Comparison of ENCODE assay signal across 7 cellular contexts in the genomic region with DNA sequence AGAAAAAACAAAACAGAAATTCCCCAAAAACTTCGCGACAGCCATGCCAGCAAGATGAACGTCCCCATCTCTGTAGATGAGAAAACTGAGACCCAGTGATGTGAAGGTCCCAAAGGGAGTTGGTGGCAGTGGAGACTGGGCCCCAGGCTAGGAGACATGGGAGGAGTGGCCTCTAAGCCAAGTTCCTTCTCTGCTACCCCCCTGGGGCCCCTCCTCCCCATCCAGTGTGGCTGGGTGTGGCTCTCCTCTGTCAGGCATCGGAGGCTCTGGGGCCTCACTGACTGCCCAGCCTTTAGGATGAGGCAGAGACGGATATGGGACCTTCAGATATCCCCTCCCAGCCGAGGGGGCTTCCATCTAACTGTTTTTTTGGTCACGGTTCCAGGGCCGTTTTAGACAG. TPM values are rescaled to one million over a fixed set of nuclear protein-coding genes. Genes with fewer than 3 reads are reported as not detected.
DNase-seq lines count a peak whose midpoint lies in the region; ATAC-seq and TF ChIP-seq lines count a peak whose summit lies in the region.

No MANE protein-coding gene starts in this region.

- no peak for ATAC-seq in effector memory CD8-positive, alpha-beta T cell (replicated peaks)
- ATAC-seq in GM21786 (IDR thresholded peaks at IDR 0.05; ENCODE audit: unreplicated experiment): no peak

- H3K27ac ChIP-seq in skin epidermis: peak overlapping the region in 17 of 21 experiments; percentile 7 to 88 (median 77)

- no peaks in the 10 kb centered on the region for H3K27me3 Mint-ChIP-seq in effector memory CD8-positive, alpha-beta T cell
- peaks cover 8% of the 10 kb centered on the region for H3K27me3 Mint-ChIP-seq in glutamatergic neuron (ENCODE audit: unreplicated experiment)

- H3K4me3 Mint-ChIP-seq in effector memory CD8-positive, alpha-beta T cell: peak overlapping the region in 1 of 2 donors; percentile 77
- no peak overlapping the region for H3K4me3 Mint-ChIP-seq in glutamatergic neuron (ENCODE audit: unreplicated experiment)

- H3K36me3 Mint-ChIP-seq in effector memory CD8-positive, alpha-beta T cell (ENCODE audit: insufficient read depth): peaks cover 94% of the 10 kb centered on the region
- H3K36me3 Mint-ChIP-seq in glutamatergic neuron (ENCODE audit: unreplicated experiment): no peaks in the 10 kb centered on the region

- H3K4me1 Mint-ChIP-seq in effector memory CD8-positive, alpha-beta T cell (ENCODE audit: low read depth in 2 of 2): peaks cover 53 to 63% of the 10 kb centered on the region in 2 donors
- peaks cover 27% of the 10 kb centered on the region for H3K4me1 Mint-ChIP-seq in glutamatergic neuron (ENCODE audit: low read depth, unreplicated experiment)

- H3K9me3 Mint-ChIP-seq in effector memory CD8-positive, alpha-beta T cell: no peaks in the 10 kb centered on the region
- H3K9me3 Mint-ChIP-seq in glutamatergic neuron (ENCODE audit: unreplicated experiment): peaks cover 7% of the 10 kb centered on the region

- peak overlapping the region; percentile 64 to 89 for H3K27ac Mint-ChIP-seq in effector memory CD8-positive, alpha-beta T cell
- no peak overlapping the region for H3K27ac Mint-ChIP-seq in glutamatergic neuron (ENCODE audit: unreplicated experiment)

- DNase-seq in NOMO-1 (lab: John Stamatoyannopoulos, UW; ENCODE audit: unreplicated experiment in 2 of 2): peak; percentile 83 to 93
- DNase-seq in effector memory CD8-positive, alpha-beta T cell: no peak
- no peak for DNase-seq in glutamatergic neuron
- no peak for DNase-seq in DMS153 treated with DMSO at 0.1 percent for 48 hours (lab: John Stamatoyannopoulos, UW; ENCODE audit: unreplicated experiment)

- peak overlapping the region in 1 of 7 experiments; percentile 7 for H3K4me3 ChIP-seq in skin epidermis

- no peak for TF ChIP-seq CTCF in glutamatergic neuron (IDR thresholded peaks at IDR 0.05; ENCODE audit: partially characterized antibody, unreplicated experiment)

- peak; percentile 37 for TF ChIP-seq POLR2A in GM18526 (IDR thresholded peaks at IDR 0.05; ENCODE audit: extremely low read depth, insufficient read length)

RNA-seq across cellular contexts. Expression of gene RELT, which starts 9.8 kb away (rescaled TPM):
- total RNA-seq in glutamatergic neuron (ENCODE audit: unreplicated experiment): 9.2 TPM

Comparison
In these comparisons a context has a peak if more than half of its experiments do, and no peak if none do; other contexts are left out.
1. DNase-seq: peak in NOMO-1 (2 of 2); none in effector memory CD8-positive, alpha-beta T cell (0 of 3), glutamatergic neuron (single experiment) and DMS153 treated with DMSO at 0.1 percent for 48 hours (single experiment).